ENCODE assay signal across 8 cellular contexts in genomic region chr5:141564216-141564692, GRCh38. TPM values are rescaled to one million over a fixed set of nuclear protein-coding genes. Genes with fewer than 3 reads are reported as not detected.
DNase-seq lines count a peak whose midpoint lies in the region; ATAC-seq and TF ChIP-seq lines count a peak whose summit lies in the region.

No MANE protein-coding gene starts in this region.

- H3K27ac ChIP-seq in SK-N-MC (peak overlapping the region; percentile 91), cardiac muscle cell (peak overlapping the region; percentile 57), prostate gland (peak overlapping the region; percentile 18 to 57), aorta (ENCODE audit: low read depth in 1 of 2, low read length in 2 of 2) (peak overlapping the region in 1 of 2 donors; percentile 48)

- DNase-seq in NB4 (ENCODE audit: low read depth) (peak; percentile 92), SK-N-MC (ENCODE audit: low read depth, low spot score) (peak; percentile 95), cardiac muscle cell (ENCODE audit: low read depth in 1 of 2, low spot score in 1 of 2) (peak; percentile 92 to 97), prostate gland (ENCODE audit: low spot score) (peak; percentile 76), aorta (peak in 1 of 2 donors; percentile 55)
- peak in 1 of 2 donors; percentile 62 for DNase-seq in activated naive CD4-positive, alpha-beta T cell treated with anti-CD3 and anti-CD28 coated beads, Interleukin-2, amount 50 U/mL, for 72 hours (ENCODE audit: low spot score in 2 of 2)

- intact Hi-C loops in prostate gland (cut with DNase I) (loop anchor here (5.0 to 10.0 kb wide), 3 partner anchors 242 to 369 kb away; partner anchors contain the start of genes PCDHB10, PCDHB11, PCDHB14 and TAF7), aorta (cut with DNase I) (loop anchor here (5.0 to 10.0 kb wide), 7 partner anchors 42 to 392 kb away; partner anchors contain the start of genes PCDHB7 (in 2 of the 2), PCDHB8 (in 1 of the 2), PCDHGA10 (in 1 of the 2) and PCDHGA2 (in 1 of the 2))

- no peak overlapping the region for H3K4me3 ChIP-seq in NB4 (ENCODE audit: low read depth, low read length)
- no peak overlapping the region for H3K4me3 ChIP-seq in SK-N-MC
- no peak overlapping the region for H3K4me3 ChIP-seq in cardiac muscle cell
- H3K4me3 ChIP-seq in prostate gland: no peak overlapping the region
- H3K4me3 ChIP-seq in aorta (ENCODE audit: low read length in 2 of 2): no peak overlapping the region

- H3K9ac ChIP-seq in SK-N-MC (ENCODE audit: insufficient read length): peak overlapping the region; percentile 56

- H3K4me1 ChIP-seq in cardiac muscle cell (ENCODE audit: low read depth) (peaks cover 13% of the 10 kb centered on the region), prostate gland (replicated peaks) (peaks cover 4% of the 10 kb centered on the region), aorta (ENCODE audit: control insufficient read depth in 1 of 2, insufficient read depth in 2 of 2, low read length in 2 of 2) (peaks cover 1 to 2% of the 10 kb centered on the region in 2 donors)

- peak overlapping the region in 1 of 2 donors; percentile 82 for H3K27ac Mint-ChIP-seq in activated naive CD4-positive, alpha-beta T cell treated with anti-CD3 and anti-CD28 coated beads, Interleukin-2, amount 50 U/mL, for 72 hours

- ATAC-seq in HG02642 (IDR thresholded peaks at IDR 0.05; ENCODE audit: poor library complexity, unreplicated experiment) (peak; percentile 94), aorta (ENCODE audit: low FRiP score) (peak; percentile 89)
- ATAC-seq in activated naive CD4-positive, alpha-beta T cell treated with anti-CD3 and anti-CD28 coated beads, Interleukin-2, amount 50 U/mL, for 72 hours: peak; percentile 90

- WGBS in prostate gland: 24% methylated on average over 5 of the region's 5 CpGs
- whole genome bisulfite sequencing in aorta, 2 donors: 10 to 11% methylated on average over 5 of the region's 5 CpGs

- H3K9me3 Mint-ChIP-seq in activated naive CD4-positive, alpha-beta T cell treated with anti-CD3 and anti-CD28 coated beads, Interleukin-2, amount 50 U/mL, for 72 hours: no peaks in the 10 kb centered on the region

- peaks cover 16 to 56% of the 10 kb centered on the region in 2 donors for H3K36me3 Mint-ChIP-seq in activated naive CD4-positive, alpha-beta T cell treated with anti-CD3 and anti-CD28 coated beads, Interleukin-2, amount 50 U/mL, for 72 hours

- peaks cover 53% of the 10 kb centered on the region for H3K36me3 ChIP-seq in SK-N-MC (ENCODE audit: insufficient read depth, low read length)
- no peaks in the 10 kb centered on the region for H3K36me3 ChIP-seq in cardiac muscle cell
- no peaks in the 10 kb centered on the region for H3K36me3 ChIP-seq in prostate gland
- peaks cover 0 to 4% of the 10 kb centered on the region in 2 donors for H3K36me3 ChIP-seq in aorta (ENCODE audit: control insufficient read depth in 1 of 2, insufficient read depth in 2 of 2, low read length in 1 of 2)

- H3K9me3 ChIP-seq in SK-N-MC (ENCODE audit: low read depth, low read length) (no peaks in the 10 kb centered on the region), cardiac muscle cell (ENCODE audit: low read depth) (no peaks in the 10 kb centered on the region), prostate gland (no peaks in the 10 kb centered on the region), aorta (ENCODE audit: control insufficient read depth, low read length) (no peaks in the 10 kb centered on the region)

- no peaks in the 10 kb centered on the region for H3K27me3 ChIP-seq in cardiac muscle cell
- no peaks in the 10 kb centered on the region for H3K27me3 ChIP-seq in prostate gland (replicated peaks; ENCODE audit: insufficient read depth)
- no peaks in the 10 kb centered on the region for H3K27me3 ChIP-seq in aorta (ENCODE audit: control insufficient read depth in 1 of 2, insufficient read depth in 2 of 2, low read length in 1 of 2)

- TF ChIP-seq CTCF in GM12873 (IDR thresholded peaks at IDR 0.05; ENCODE audit: insufficient read depth, low read depth, low read length, missing control alignments) (peak; percentile 80), NB4 (IDR thresholded peaks at IDR 0.05; ENCODE audit: low read depth, low read length) (peak; percentile 66), cardiac muscle cell (IDR thresholded peaks at IDR 0.05; ENCODE audit: low read depth, low read length) (peak; percentile 92), prostate gland (IDR thresholded peaks at IDR 0.05) (peak; percentile 87 to 99 (median 98))

- no peak for TF ChIP-seq POLR2A in NB4 (IDR thresholded peaks at IDR 0.05; ENCODE audit: extremely low read depth, insufficient read length)
- TF ChIP-seq POLR2A in prostate gland (IDR thresholded peaks at IDR 0.05): no peak

RNA-seq across cellular contexts. Expression of gene DIAPH1, which starts 54.5 kb away (rescaled TPM):
- 100 to 1,000 TPM; 184 to 216 TPM for total RNA-seq in activated naive CD4-positive, alpha-beta T cell treated with anti-CD3 and anti-CD28 coated beads, Interleukin-2, amount 50 U/mL, for 72 hours
- total RNA-seq in cardiac muscle cell (17.1 and 24.4 TPM in 2 replicates), prostate gland (10 to 100 TPM; 34.8 to 57.7 TPM), aorta (100 to 1,000 TPM in 1 of 2 donors, 10 to 100 TPM in 1; 93.4 to 125 TPM)
- polyA plus RNA-seq in cardiac muscle cell (24.0 and 31.0 TPM in 2 replicates), aorta (10 to 100 TPM; 30.8 to 44.1 TPM)
